ENCODE assay signal across 16 cellular contexts in the genomic region with DNA sequence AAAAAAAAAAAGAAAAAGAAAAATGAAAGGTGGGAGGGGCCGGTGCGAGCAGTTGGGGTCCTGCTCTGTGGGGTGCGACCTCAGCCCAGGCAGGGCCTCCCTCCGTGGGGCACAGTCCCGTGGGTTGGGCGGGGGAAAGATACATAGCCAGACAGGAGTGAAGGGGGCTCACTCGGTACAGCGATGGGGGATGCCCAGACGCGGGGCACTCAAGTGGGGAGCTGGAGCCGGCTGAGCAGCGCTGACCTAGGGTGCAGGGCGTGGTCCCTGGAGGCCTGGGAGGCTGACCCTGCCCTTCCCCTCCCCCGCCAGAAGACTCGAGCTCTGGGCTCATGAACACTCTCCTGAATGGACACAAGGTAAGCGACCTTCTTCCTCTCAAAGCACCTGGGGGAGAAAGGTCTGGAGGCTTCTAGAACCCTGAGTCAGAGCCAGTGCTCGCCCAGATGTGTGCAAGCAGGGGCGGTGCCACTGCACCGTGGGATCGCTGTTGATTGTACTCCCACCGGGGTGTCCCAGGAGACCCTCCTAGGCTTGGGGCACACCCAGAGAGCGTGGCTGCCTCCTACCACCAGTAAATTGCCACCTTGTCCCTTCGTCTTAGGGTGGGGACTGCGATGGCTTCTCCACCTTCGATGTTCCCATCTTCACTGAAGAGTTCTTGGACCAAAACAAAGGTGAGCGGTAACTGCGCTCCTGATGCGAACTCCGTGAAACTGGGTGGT. TPM values are rescaled to one million over a fixed set of nuclear protein-coding genes. Genes with fewer than 3 reads are reported as not detected.
DNase-seq lines count a peak whose midpoint lies in the region; ATAC-seq, FAIRE-seq and TF ChIP-seq lines count a peak whose summit lies in the region.
"Had no signal": no experiment of that assay in that cellular context is flagged by ENCODE, and none has a peak within 500 bp of the region (broad histone marks: within the 10 kb centered on the region; RNA-seq: fewer than 3 reads in every experiment).

No MANE protein-coding gene starts in this region.

- peak; percentile 28 for DNase-seq in GM20000 (ENCODE audit: low spot score)
- DNase-seq in astrocyte (ENCODE audit: low read depth) = no peak
- DNase-seq in CD4-positive, alpha-beta T cell = no peak
- DNase-seq in hepatic stellate cell (ENCODE audit: low spot score) = no peak
- no peak for DNase-seq in CD4-positive, alpha-beta memory T cell
- DNase-seq: NCI-H1048, NCI-H526 treated with DMSO at 0.1 percent for 48 hours had no signal

- peaks cover 18% of the 10 kb centered on the region for H4K20me1 ChIP-seq in astrocyte (ENCODE audit: insufficient read depth, low read length)

- no peaks in the 10 kb centered on the region for H3K9me3 ChIP-seq in astrocyte (ENCODE audit: insufficient read depth, low read depth, low read length)
- H3K9me3 ChIP-seq in CD4-positive, alpha-beta T cell (ENCODE audit: control insufficient read depth, low read length) = no peaks in the 10 kb centered on the region
- H3K9me3 ChIP-seq in CD4-positive, alpha-beta memory T cell (ENCODE audit: control insufficient read depth in 1 of 2, low read length in 2 of 2) = no peaks in the 10 kb centered on the region
- H3K9me3 ChIP-seq: BLaER1 treated with 17β-estradiol and CSF1 and Interleukin-3, amounts not matched to agents 10 nM and 100 nM had no signal

- H3K36me3 ChIP-seq in astrocyte (ENCODE audit: insufficient read depth, low read length) (peaks cover 3% of the 10 kb centered on the region), rectal smooth muscle tissue (ENCODE audit: control insufficient read depth, insufficient read depth, low read length) (no peaks in the 10 kb centered on the region)
- H3K36me3 ChIP-seq in CD4-positive, alpha-beta memory T cell (ENCODE audit: insufficient read depth, low read length) = no peaks in the 10 kb centered on the region

- TF ChIP-seq CTCF in GM20000 (IDR thresholded peaks at IDR 0.05; ENCODE audit: extremely low read depth, missing control alignments) (no peak), astrocyte (IDR thresholded peaks at IDR 0.05; ENCODE audit: insufficient read depth, low read depth, low read length) (no peak)
- TF ChIP-seq CTCF in CD4-positive, alpha-beta T cell (IDR thresholded peaks at IDR 0.05) = no peak

- no peak for FAIRE-seq in astrocyte (lab: Jason Lieb, UNC)

- peak overlapping the region; percentile 7 for H3K9ac ChIP-seq in astrocyte (ENCODE audit: low read length)
- no peak overlapping the region for H3K9ac ChIP-seq in rectal smooth muscle tissue (ENCODE audit: low read length)
- H3K9ac ChIP-seq: BLaER1 treated with 17β-estradiol and CSF1 and Interleukin-3, amounts not matched to agents 10 nM and 100 nM had no signal

- H3K27ac Mint-ChIP-seq in astrocyte (ENCODE audit: unreplicated experiment) = no peak overlapping the region
- H3K27ac Mint-ChIP-seq in CD4-positive, alpha-beta T cell = no peak overlapping the region
- H3K27ac Mint-ChIP-seq in CD4-positive, alpha-beta memory T cell = no peak overlapping the region
- H3K27ac Mint-ChIP-seq: activated CD4-positive, alpha-beta T cell treated with anti-CD3 and anti-CD28 coated beads, Interleukin-2, amount 10 ng/mL, durations not matched to agents 24 days and 14 days; activated naive CD4-positive, alpha-beta T cell treated with anti-CD3 and anti-CD28 coated beads, Interleukin-2, amount 50 U/mL, for 24 hours had no signal

- H3K4me3 ChIP-seq in astrocyte (ENCODE audit: insufficient read depth, low read depth, low read length) (no peak overlapping the region), iPS-11a (ENCODE audit: low read depth, low read length) (peak overlapping the region; percentile 51), rectal smooth muscle tissue (ENCODE audit: low read length) (peak overlapping the region; percentile 65)
- H3K4me3 ChIP-seq in CD4-positive, alpha-beta memory T cell (ENCODE audit: low read length in 2 of 2) = no peak overlapping the region
- H3K4me3 ChIP-seq: BLaER1 treated with 17β-estradiol and CSF1 and Interleukin-3, amounts not matched to agents 10 nM and 100 nM had no signal

- peaks cover 7% of the 10 kb centered on the region for H3K27me3 Mint-ChIP-seq in astrocyte (ENCODE audit: low read depth, unreplicated experiment)
- H3K27me3 Mint-ChIP-seq in CD4-positive, alpha-beta T cell = no peaks in the 10 kb centered on the region
- no peaks in the 10 kb centered on the region for H3K27me3 Mint-ChIP-seq in CD4-positive, alpha-beta memory T cell
- H3K27me3 Mint-ChIP-seq: activated CD4-positive, alpha-beta T cell treated with anti-CD3 and anti-CD28 coated beads, Interleukin-2, amount 10 ng/mL, durations not matched to agents 24 days and 14 days; activated naive CD4-positive, alpha-beta T cell treated with anti-CD3 and anti-CD28 coated beads, Interleukin-2, amount 50 U/mL, for 24 hours; effector memory CD8-positive, alpha-beta T cell had no signal

- H3K4me3 Mint-ChIP-seq in astrocyte (ENCODE audit: unreplicated experiment) = peak overlapping the region; percentile 62
- H3K4me3 Mint-ChIP-seq in CD4-positive, alpha-beta T cell = no peak overlapping the region
- no peak overlapping the region for H3K4me3 Mint-ChIP-seq in CD4-positive, alpha-beta memory T cell
- H3K4me3 Mint-ChIP-seq: activated CD4-positive, alpha-beta T cell treated with anti-CD3 and anti-CD28 coated beads, Interleukin-2, amount 10 ng/mL, durations not matched to agents 24 days and 14 days; activated naive CD4-positive, alpha-beta T cell treated with anti-CD3 and anti-CD28 coated beads, Interleukin-2, amount 50 U/mL, for 24 hours had no signal

- POLR2A ChIA-PET in CD4-positive, alpha-beta T cell (lab: Charles Lee) = interaction anchor here (2.0 kb wide), 1 partner anchor 19 kb away, joined by 8 read pairs; the partner anchor contains the start of gene MFSD12
- POLR2A ChIA-PET in CD4-positive, alpha-beta memory T cell (lab: Charles Lee; ENCODE audit: partially characterized antibody) = no interaction called here

- CTCF ChIA-PET in CD4-positive, alpha-beta T cell (lab: Charles Lee) = interaction anchor here (0.5 to 1.2 kb wide), 3 partner anchors 31 to 586 kb away, joined by 3 to 5 read pairs (median 4); no protein-coding TSS in a partner anchor
- CTCF ChIA-PET in CD4-positive, alpha-beta memory T cell (lab: Charles Lee; ENCODE audit: partially characterized antibody) = interaction anchor here (1.1 to 2.2 kb wide), 2 partner anchors 9 to 20 kb away, joined by 5 to 10 read pairs; partner anchors contain the start of genes GIPC3 and MFSD12

- intact Hi-C loops in CD4-positive, alpha-beta T cell (cut with DNase I, micrococcal nuclease) = no loop called here
- intact Hi-C loops in CD4-positive, alpha-beta memory T cell (cut with micrococcal nuclease) = loop anchor here (10.0 kb wide), 1 partner anchor 489 kb away; the partner anchor contains the start of gene ZBTB7A

- peaks cover 15% of the 10 kb centered on the region for H3K4me1 Mint-ChIP-seq in astrocyte (ENCODE audit: low read depth, unreplicated experiment)
- peaks cover 16% of the 10 kb centered on the region for H3K4me1 Mint-ChIP-seq in CD4-positive, alpha-beta T cell (ENCODE audit: low read depth)
- peaks cover 5 to 23% (median 17%) of the 10 kb centered on the region in 4 donors for H3K4me1 Mint-ChIP-seq in CD4-positive, alpha-beta memory T cell

- H3K4me2 ChIP-seq in astrocyte (ENCODE audit: low read length) = peak overlapping the region; percentile 73
- H3K4me2 ChIP-seq: BLaER1 treated with 17β-estradiol and CSF1 and Interleukin-3, amounts not matched to agents 10 nM and 100 nM had no signal

- peaks cover 10% of the 10 kb centered on the region for H3K36me3 Mint-ChIP-seq in astrocyte (ENCODE audit: low read depth, unreplicated experiment)
- H3K36me3 Mint-ChIP-seq in CD4-positive, alpha-beta T cell (ENCODE audit: low read depth) = peaks cover 12% of the 10 kb centered on the region
- H3K36me3 Mint-ChIP-seq in CD4-positive, alpha-beta memory T cell = peaks cover 8 to 11% of the 10 kb centered on the region in 2 donors

- H3K27me3 ChIP-seq in astrocyte (ENCODE audit: insufficient read depth, low read length) = no peaks in the 10 kb centered on the region
- H3K27me3 ChIP-seq in rectal smooth muscle tissue (ENCODE audit: control insufficient read depth, insufficient read depth, low read length) = no peaks in the 10 kb centered on the region
- no peaks in the 10 kb centered on the region for H3K27me3 ChIP-seq in CD4-positive, alpha-beta T cell (ENCODE audit: control insufficient read depth, insufficient read depth, low read length)
- no peaks in the 10 kb centered on the region for H3K27me3 ChIP-seq in CD4-positive, alpha-beta memory T cell (ENCODE audit: insufficient read depth, low read length)
- H3K27me3 ChIP-seq: BLaER1 treated with 17β-estradiol and CSF1 and Interleukin-3, amounts not matched to agents 10 nM and 100 nM had no signal

- H3K4me1 ChIP-seq in astrocyte (ENCODE audit: insufficient read depth, low read length) (peaks cover 29% of the 10 kb centered on the region), rectal smooth muscle tissue (ENCODE audit: control insufficient read depth, insufficient read depth, low read length) (peaks cover 15% of the 10 kb centered on the region)
- H3K4me1 ChIP-seq in CD4-positive, alpha-beta memory T cell (ENCODE audit: insufficient read depth, low read length) = peaks cover 15% of the 10 kb centered on the region

- peaks cover 2% of the 10 kb centered on the region for H3K9me3 Mint-ChIP-seq in astrocyte (ENCODE audit: unreplicated experiment)
- no peaks in the 10 kb centered on the region for H3K9me3 Mint-ChIP-seq in CD4-positive, alpha-beta T cell
- H3K9me3 Mint-ChIP-seq in CD4-positive, alpha-beta memory T cell = no peaks in the 10 kb centered on the region
- H3K9me3 Mint-ChIP-seq: activated CD4-positive, alpha-beta T cell treated with anti-CD3 and anti-CD28 coated beads, Interleukin-2, amount 10 ng/mL, durations not matched to agents 24 days and 14 days; activated naive CD4-positive, alpha-beta T cell treated with anti-CD3 and anti-CD28 coated beads, Interleukin-2, amount 50 U/mL, for 24 hours; effector memory CD8-positive, alpha-beta T cell had no signal

- no peak overlapping the region for H3K27ac ChIP-seq in astrocyte (ENCODE audit: low read depth, low read length)
- H3K27ac ChIP-seq in rectal smooth muscle tissue (ENCODE audit: low read depth, low read length) = peak overlapping the region; percentile 16
- H3K27ac ChIP-seq in CD4-positive, alpha-beta T cell (ENCODE audit: low read depth, low read length) = no peak overlapping the region
- H3K27ac ChIP-seq in CD4-positive, alpha-beta memory T cell (ENCODE audit: low read depth, low read length) = no peak overlapping the region
- H3K27ac ChIP-seq: BLaER1 treated with 17β-estradiol and CSF1 and Interleukin-3, amounts not matched to agents 10 nM and 100 nM had no signal

- H2AFZ ChIP-seq in astrocyte (ENCODE audit: low read depth, low read length) = no peak overlapping the region

- ATAC-seq in HG02642 (IDR thresholded peaks at IDR 0.05; ENCODE audit: poor library complexity, unreplicated experiment) = no peak
- no peak for ATAC-seq in CD4-positive, alpha-beta T cell (ENCODE audit: poor library complexity)
- ATAC-seq: effector memory CD8-positive, alpha-beta T cell had no signal

- H3K79me2 ChIP-seq in astrocyte (ENCODE audit: insufficient read depth, low read length) = peaks cover 6% of the 10 kb centered on the region

RNA-seq across cellular contexts. Expression of gene HMG20B, which starts 3.4 kb away (rescaled TPM):
- total RNA-seq in astrocyte = 55.9 and 63.8 TPM in 2 replicates
- 10 to 100 TPM; 34.3 to 36.6 TPM for total RNA-seq in CD4-positive, alpha-beta T cell
- total RNA-seq in CD4-positive, alpha-beta memory T cell = 10 to 100 TPM; 48.1 to 51.6 TPM
- polyA plus RNA-seq in CD4-positive, alpha-beta memory T cell = 10 to 100 TPM; 42.4 to 43.0 TPM

RNA-seq across cellular contexts. Expression of gene GIPC3, which starts 9.2 kb away (rescaled TPM):
- 0.09 and 0.10 TPM in 2 replicates for total RNA-seq in astrocyte
- 1 to 10 TPM; 1.1 TPM for total RNA-seq in CD4-positive, alpha-beta T cell
- total RNA-seq in CD4-positive, alpha-beta memory T cell = under 1 TPM; 0.64 to 0.70 TPM
- under 1 TPM in 1 of 2 donors, not detected in 1; 0.45 TPM for polyA plus RNA-seq in CD4-positive, alpha-beta memory T cell

RNA-seq across cellular contexts. Expression of gene MFSD12, which starts 18.7 kb away (rescaled TPM):
- total RNA-seq in astrocyte = 181 and 201 TPM in 2 replicates
- 10 to 100 TPM; 62.5 to 65.0 TPM for total RNA-seq in CD4-positive, alpha-beta T cell
- 100 to 1,000 TPM; 128 to 136 TPM for total RNA-seq in CD4-positive, alpha-beta memory T cell
- 10 to 100 TPM; 45.5 to 54.3 TPM for polyA plus RNA-seq in CD4-positive, alpha-beta memory T cell

RNA-seq across cellular contexts. Expression of gene TBXA2R, which starts 30.6 kb away (rescaled TPM):
- total RNA-seq in astrocyte = 0.31 and 0.39 TPM in 2 replicates
- total RNA-seq in CD4-positive, alpha-beta T cell = under 1 TPM; 0.47 to 0.75 TPM
- under 1 TPM; 0.64 to 0.70 TPM for total RNA-seq in CD4-positive, alpha-beta memory T cell
- 1 to 10 TPM in 1 of 2 donors, under 1 TPM in 1; 0.35 to 1.1 TPM for polyA plus RNA-seq in CD4-positive, alpha-beta memory T cell

RNA-seq across cellular contexts. Expression of gene TEKTIP1, which starts 37.1 kb away (rescaled TPM):
- 0.68 TPM in 1 of 2 replicates, not detected in the other for total RNA-seq in astrocyte
- total RNA-seq in CD4-positive, alpha-beta T cell = 1 to 10 TPM; 5.7 to 6.0 TPM
- total RNA-seq in CD4-positive, alpha-beta memory T cell = 10 to 100 TPM in 1 of 2 experiments, 1 to 10 TPM in 1; 8.1 to 10.6 TPM
- polyA plus RNA-seq in CD4-positive, alpha-beta memory T cell = under 1 TPM in 1 of 2 donors, not detected in 1; 0.55 TPM
- total RNA-seq: kidney epithelial cell, SK-MEL-5 had no signal

Comparison
In these comparisons a context has a peak if more than half of its experiments do, and no peak if none do; other contexts are left out.
1. H3K4me3 ChIP-seq: peak in iPS-11a (single experiment) and rectal smooth muscle tissue (single experiment); none in astrocyte (single experiment) and CD4-positive, alpha-beta memory T cell (0 of 2).